In the genomic region with DNA sequence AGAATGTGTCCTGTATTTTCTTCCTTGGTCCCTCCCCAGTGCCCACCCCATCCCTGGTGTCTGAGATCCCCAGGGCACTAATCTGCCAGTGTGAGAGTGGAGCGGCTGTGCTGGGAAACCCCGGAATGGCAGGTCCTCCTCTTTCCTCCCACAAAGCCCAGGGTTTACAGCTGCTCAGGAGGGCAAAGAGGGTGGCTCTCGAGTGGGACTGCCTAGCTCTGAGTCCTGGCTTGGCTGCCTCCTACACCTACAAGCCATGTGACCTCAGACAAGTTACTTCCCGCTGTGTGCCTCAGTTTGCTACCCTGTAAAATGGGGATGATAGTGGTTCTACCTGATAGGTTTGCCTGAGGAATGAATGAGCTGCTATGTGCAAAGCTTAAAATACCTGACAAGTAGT, we compare ENCODE assay signal across 12 cellular contexts.
"Had no signal": no experiment of that assay in that cellular context is flagged by ENCODE, and none has a peak within 500 bp of the region (broad histone marks: within the 10 kb centered on the region; RNA-seq: fewer than 3 reads in every experiment).

No MANE protein-coding gene starts in this region.

- H3K9me3 ChIP-seq: ascending aorta, heart left ventricle, left ventricle myocardium inferior, testis had no signal

- H3K4me3 Mint-ChIP-seq: activated CD4-positive, alpha-beta memory T cell treated with anti-CD3 and anti-CD28 coated beads for 36 hours; stimulated activated naive CD8-positive, alpha-beta T cell treated with anti-CD3 and anti-CD28 coated beads, Interleukin-15, amount 100 ng/mL, for 72 hours had no signal

- H3K4me3 ChIP-seq: ascending aorta, cardiac muscle cell, heart left ventricle, left ventricle myocardium inferior, skin epidermis, testis had no signal

- H3K27me3 ChIP-seq: ascending aorta, cardiac muscle cell, testis had no signal

- H3K36me3 ChIP-seq: ascending aorta, cardiac muscle cell, heart left ventricle, left ventricle myocardium inferior had no signal

- ATAC-seq: heart left ventricle; stimulated activated naive CD8-positive, alpha-beta T cell treated with anti-CD3 and anti-CD28 coated beads, Interleukin-15, amount 100 ng/mL, for 72 hours had no signal

- H3K27ac Mint-ChIP-seq: activated CD4-positive, alpha-beta memory T cell treated with anti-CD3 and anti-CD28 coated beads for 36 hours; stimulated activated naive CD8-positive, alpha-beta T cell treated with anti-CD3 and anti-CD28 coated beads, Interleukin-15, amount 100 ng/mL, for 72 hours had no signal

- H3K4me1 ChIP-seq: ascending aorta, heart left ventricle, left ventricle myocardium inferior, testis had no signal

- DNase-seq: activated CD4-positive, alpha-beta memory T cell treated with anti-CD3 and anti-CD28 coated beads for 36 hours; activated T-cell treated with anti-CD3 and anti-CD28 coated beads, Interleukin-2, amount 50 U/mL, for 48 hours; heart left ventricle; left ventricle myocardium inferior; mesenchymal stem cell; stimulated activated CD4-positive, alpha-beta T cell treated with anti-CD3 and anti-CD28 coated beads, Interleukin-4, amount 100 ng/mL, for 4 hours; stimulated activated naive CD8-positive, alpha-beta T cell treated with anti-CD3 and anti-CD28 coated beads, Interleukin-15, amount 100 ng/mL, for 72 hours; T1000; testis had no signal

- H3K27ac ChIP-seq: ascending aorta, cardiac muscle cell, heart left ventricle, left ventricle myocardium inferior, testis had no signal

- H3K36me3 Mint-ChIP-seq: activated CD4-positive, alpha-beta memory T cell treated with anti-CD3 and anti-CD28 coated beads for 36 hours had no signal

- H3K4me1 Mint-ChIP-seq: stimulated activated naive CD8-positive, alpha-beta T cell treated with anti-CD3 and anti-CD28 coated beads, Interleukin-15, amount 100 ng/mL, for 72 hours had no signal
